16 cellular contexts compared by ENCODE assay signal in the genomic region with DNA sequence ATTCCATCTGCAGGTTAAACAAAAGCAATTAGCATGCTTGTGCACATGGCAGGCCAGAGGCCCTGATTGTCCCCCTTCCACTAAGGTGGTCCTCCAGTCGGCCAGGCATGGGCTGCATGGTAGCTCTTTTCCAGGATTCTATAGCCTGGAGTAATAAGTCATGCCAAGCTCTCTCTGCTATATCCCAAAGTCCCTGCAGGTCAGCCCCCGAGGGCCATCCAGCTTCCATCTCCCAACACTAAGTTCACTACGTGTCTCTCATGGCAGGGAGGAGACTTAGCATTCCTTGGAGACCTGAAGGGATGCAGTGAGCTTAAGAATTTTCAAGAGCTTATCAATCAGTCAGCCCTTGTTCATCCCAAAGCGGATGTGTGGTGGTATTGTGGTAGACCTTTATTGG. TPM values are rescaled to one million over a fixed set of nuclear protein-coding genes. Genes with fewer than 3 reads are reported as not detected.
"Had no signal": no experiment of that assay in that cellular context is flagged by ENCODE, and none has a peak within 500 bp of the region (broad histone marks: within the 10 kb centered on the region; RNA-seq: fewer than 3 reads in every experiment).

No MANE protein-coding gene starts in this region.

RNA-seq across cellular contexts. Expression of gene TMEM140, which starts 26.0 kb away (rescaled TPM):
- total RNA-seq: cardiac muscle cell, MCF 10A, WTC11 had no signal

RNA-seq across cellular contexts. Expression of gene STRA8, which starts 59.7 kb away (rescaled TPM):
- total RNA-seq: activated CD4-positive, alpha-beta T cell treated with anti-CD3 and anti-CD28 coated beads for 36 hours; activated CD4-positive, alpha-beta T cell treated with anti-CD3 and anti-CD28 coated beads, Interleukin-2, amount 10 ng/mL, durations not matched to agents 7 days and 5 days; activated naive CD8-positive, alpha-beta T cell treated with anti-CD3 and anti-CD28 coated beads, Interleukin-2, amount 10 ng/mL, durations not matched to agents 7 days and 5 days; activated T-cell treated with anti-CD3 and anti-CD28 coated beads, Interleukin-2, amount 50 U/mL, for 72 hours; activated T-helper 17 cell treated with anti-CD3 and anti-CD28 coated beads, Interleukin-2, amount 50 U/mL, for 72 hours; ascending aorta; cardiac muscle cell; MCF 10A; OCI-LY7; PC-9; Right ventricle myocardium inferior; SK-MEL-5; T-cell; T-helper 17 cell; WTC11 had no signal
- polyA plus RNA-seq: adipose tissue, cardiac muscle cell had no signal
